In genomic region chr1:243488459-243489163, GRCh38 we compare ENCODE assay signal across 21 cellular contexts.
DNase-seq lines count a peak whose midpoint lies in the region; ATAC-seq, FAIRE-seq and TF ChIP-seq lines count a peak whose summit lies in the region.
"Had no signal": no experiment of that assay in that cellular context is flagged by ENCODE, and none has a peak within 500 bp of the region (broad histone marks: within the 10 kb centered on the region; RNA-seq: fewer than 3 reads in every experiment).

No MANE protein-coding gene starts in this region.

- DNase-seq in DMS 273 (lab: John Stamatoyannopoulos, UW; ENCODE audit: unreplicated experiment) (peak; percentile 78), DMS 273 treated with DMSO at 0.1 percent for 48 hours (lab: John Stamatoyannopoulos, UW) (no peak), keratinocyte (ENCODE audit: low read depth, low spot score) (no peak), body of pancreas (no peak), T1000 (lab: John Stamatoyannopoulos, UW) (no peak), mucosa of gallbladder (ENCODE audit: low spot score) (no peak)
- DNase-seq: activated CD4-positive, alpha-beta T cell treated with anti-CD3 and anti-CD28 coated beads, Interleukin-2, amount 10 ng/mL, durations not matched to agents 7 days and 5 days; AML-193; COR-L47; NCI-H1436; NCI-H524 treated with DMSO at 0.1 percent for 48 hours; nephron progenitor cell; stimulated activated CD4-positive, alpha-beta T cell treated with anti-CD3 and anti-CD28 coated beads, Interleukin-2, amount 100 ng/mL, for 24 hours; stimulated activated naive CD8-positive, alpha-beta T cell treated with anti-CD3 and anti-CD28 coated beads, Interleukin-15, amount 100 ng/mL, for 72 hours; SW 1271 had no signal

- peak overlapping the region; percentile 65 for H3K9ac ChIP-seq in keratinocyte (ENCODE audit: control insufficient read depth, extremely low read depth, insufficient read depth, low read length)

- no peak for FAIRE-seq in keratinocyte (lab: Jason Lieb, UNC)
- FAIRE-seq: GM18507 had no signal

- H3K9me3 ChIP-seq in keratinocyte (ENCODE audit: control insufficient read depth, low read depth, low read length) (no peaks in the 10 kb centered on the region), body of pancreas (no peaks in the 10 kb centered on the region)

- peak overlapping the region; percentile 43 to 60 (median 54) for H3K4me3 ChIP-seq in keratinocyte (ENCODE audit: control insufficient read depth in 2 of 3, extremely low read depth in 1 of 3, insufficient read depth in 2 of 3, low read depth in 1 of 3, low read length in 3 of 3)
- no peak overlapping the region for H3K4me3 ChIP-seq in body of pancreas

- peaks cover 17% of the 10 kb centered on the region for H3K79me2 ChIP-seq in keratinocyte (ENCODE audit: control insufficient read depth, insufficient read depth, low read length)

- H4K20me1 ChIP-seq in keratinocyte (ENCODE audit: control insufficient read depth, extremely low read depth, insufficient read depth, low read length): no peaks in the 10 kb centered on the region

- dilution Hi-C loops in keratinocyte (cut with MboI; ENCODE audit: extremely low pct_ligation_motif_present, low sequenced_read_pairs): no loop called here

- TF ChIP-seq POLR2A in body of pancreas (IDR thresholded peaks at IDR 0.05): no peak

- H3K27ac ChIP-seq in angular gyrus (ENCODE audit: low read depth, low read length) (peak overlapping the region; percentile 65), keratinocyte (ENCODE audit: control insufficient read depth, insufficient read depth, low read length) (peak overlapping the region; percentile 52), temporal lobe (ENCODE audit: low read depth, low read length) (peak overlapping the region; percentile 33), body of pancreas (no peak overlapping the region)
- H3K27ac ChIP-seq: 22Rv1, HL-60 had no signal

- H3K4me2 ChIP-seq in keratinocyte (ENCODE audit: control insufficient read depth, extremely low read depth, insufficient read depth, low read depth, low read length): peak overlapping the region; percentile 58

- ATAC-seq in body of pancreas: no peak
- ATAC-seq: Right ventricle myocardium inferior; stimulated activated naive CD8-positive, alpha-beta T cell treated with anti-CD3 and anti-CD28 coated beads, Interleukin-15, amount 100 ng/mL, for 72 hours had no signal

- H3K4me1 ChIP-seq in keratinocyte (ENCODE audit: control insufficient read depth, extremely low read depth, insufficient read depth, low read length) (no peaks in the 10 kb centered on the region), body of pancreas (no peaks in the 10 kb centered on the region)

- TF ChIP-seq CTCF in keratinocyte (optimal IDR thresholded peaks at IDR 0.05 in 1 of 3, IDR thresholded peaks at IDR 0.05 in 1 of 3, conservative IDR thresholded peaks at IDR 0.05 in 1 of 3; ENCODE audit: extremely low read depth in 1 of 3, insufficient read depth in 2 of 3, low read length in 3 of 3) (no peak), body of pancreas (IDR thresholded peaks at IDR 0.05) (no peak)

- 89% methylated on average over 12 to 21 of the region's 21 CpGs for WGBS in body of pancreas, 2 donors

- H3K27me3 ChIP-seq in keratinocyte (ENCODE audit: control insufficient read depth, extremely low read depth, insufficient read depth, low read length): no peaks in the 10 kb centered on the region
- no peaks in the 10 kb centered on the region for H3K27me3 ChIP-seq in body of pancreas

- H3K36me3 ChIP-seq in keratinocyte (ENCODE audit: control insufficient read depth in 2 of 2, extremely low read depth in 1 of 2, insufficient read depth in 2 of 2, low read length in 2 of 2) (peaks cover 5 to 7% of the 10 kb centered on the region in 2 experiments), body of pancreas (replicated peaks in 1 of 2; ENCODE audit: insufficient read depth in 1 of 2, low read depth in 2 of 2) (peaks cover 0 to 4% of the 10 kb centered on the region in 2 donors)

- intact Hi-C loops in body of pancreas (cut with DNase I): no loop called here

- no peak overlapping the region for H2AFZ ChIP-seq in keratinocyte (ENCODE audit: control insufficient read depth, low read length)

- no peaks in the 10 kb centered on the region for H3K9me1 ChIP-seq in keratinocyte (ENCODE audit: control insufficient read depth, extremely low read depth, insufficient read depth, low read length)

Comparison
In these comparisons a context has a peak if more than half of its experiments do, and no peak if none do; other contexts are left out.
1. H3K27ac ChIP-seq: peak in angular gyrus (single experiment), keratinocyte (single experiment) and temporal lobe (single experiment); none in body of pancreas (0 of 4).
2. H3K4me3 ChIP-seq: peak in keratinocyte (3 of 3); none in body of pancreas (0 of 2).